ENCODE assay signal across 8 cellular contexts in the genomic region with DNA sequence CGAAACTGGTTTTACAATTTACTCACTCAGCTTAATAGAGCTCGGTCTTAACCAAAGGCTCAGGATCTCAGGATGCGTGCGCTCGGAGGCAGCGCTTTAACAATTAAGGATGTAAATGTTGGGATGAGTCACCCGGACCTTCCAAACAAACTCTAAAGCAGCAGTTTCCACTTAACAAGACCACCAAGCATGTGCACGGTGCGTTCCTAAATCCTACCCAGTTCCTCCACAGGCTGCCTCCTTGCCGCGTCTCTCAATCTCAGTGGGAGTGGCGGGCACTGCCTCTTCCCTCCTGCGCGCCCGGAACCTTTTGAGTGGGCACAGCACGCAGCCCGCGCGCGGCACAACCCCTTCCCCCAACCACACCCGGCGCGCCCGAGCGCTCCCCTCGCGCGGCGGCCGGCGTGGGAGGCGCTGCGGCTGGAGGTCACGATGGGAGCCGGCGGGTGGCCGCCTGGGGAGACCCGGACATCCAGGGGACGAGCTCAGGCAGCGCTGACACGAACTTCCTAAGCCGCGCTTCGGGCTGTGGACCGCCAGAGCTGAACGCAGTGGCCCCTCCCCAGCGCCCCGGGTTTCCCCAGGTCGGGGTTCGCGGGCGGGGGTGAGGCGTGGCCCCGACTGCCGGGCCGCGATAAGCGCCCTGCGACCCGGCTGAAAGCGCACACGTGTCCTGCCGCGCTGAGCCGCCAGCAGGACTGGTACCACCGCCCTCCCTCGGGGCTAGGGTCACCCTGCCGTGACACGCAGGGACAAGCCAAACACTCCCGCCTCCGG. TPM values are rescaled to one million over a fixed set of nuclear protein-coding genes. Genes with fewer than 3 reads are reported as not detected.
DNase-seq lines count a peak whose midpoint lies in the region; ATAC-seq, FAIRE-seq and TF ChIP-seq lines count a peak whose summit lies in the region.

Gene ABCG2, minus strand, starts transcription at position 280 of the 777 bp plus-strand sequence. CDS start 18,644 bp downstream, outside the sequence.

- peak within 1 kb of the TSS; percentile 88 for H3K4me3 Mint-ChIP-seq in T-helper 17 cell
- H3K4me3 Mint-ChIP-seq in brain = peak within 1 kb of the TSS; percentile 81 to 86 (median 85)

- H3K27ac Mint-ChIP-seq in T-helper 17 cell (peak within 1 kb of the TSS; percentile 57), brain (no peak within 1 kb of the TSS)

- WGBS in small intestine, 3 donors = 0 to 1% (median 1%) methylated on average over 47 to 71 of the region's 71 CpGs

- peak within 1 kb of the TSS; percentile 28 to 84 for H3K4me3 ChIP-seq in small intestine (ENCODE audit: low read depth in 1 of 2, low read length in 2 of 2)

- H3K4me1 ChIP-seq in small intestine (ENCODE audit: control insufficient read depth in 2 of 2, insufficient read depth in 1 of 2, low read depth in 1 of 2, low read length in 1 of 2) = peaks cover 0 to 3% of the 10 kb centered on the region in 2 donors

- ATAC-seq in HG03039 (IDR thresholded peaks at IDR 0.05; ENCODE audit: unreplicated experiment) (peak; percentile 66), T-helper 17 cell (peak; percentile 91), GM21737 (IDR thresholded peaks at IDR 0.05; ENCODE audit: unreplicated experiment) (no peak)

- H3K9me3 Mint-ChIP-seq in brain = peaks cover 0 to 3% (median 0%) of the 10 kb centered on the region in 5 experiments

- H3K4me1 Mint-ChIP-seq in T-helper 17 cell = peaks cover 12% of the 10 kb centered on the region
- H3K4me1 Mint-ChIP-seq in brain = peaks cover 20% of the 10 kb centered on the region

- H3K27me3 Mint-ChIP-seq in T-helper 17 cell (peaks cover 8% of the 10 kb centered on the region), brain (peaks cover 32% of the 10 kb centered on the region)

- FAIRE-seq in small intestine (lab: Jason Lieb, UNC) = no peak

- DNase-seq in activated CD4-positive, alpha-beta T cell treated with anti-CD3 and anti-CD28 coated beads for 24 hours (ENCODE audit: low read depth in 2 of 2) = peak; percentile 20 to 27
- DNase-seq in activated CD4-positive, alpha-beta T cell treated with anti-CD3 and anti-CD28 coated beads for 1 hour = no peak
- DNase-seq in T-helper 17 cell = peak; percentile 23 to 34 (median 26)
- DNase-seq in iPS-NIHi11 (ENCODE audit: low spot score) = peak; percentile 52
- peak; percentile 88 for DNase-seq in small intestine

- H3K27ac ChIP-seq in small intestine (ENCODE audit: low read depth in 1 of 2, low read length in 1 of 2) = peak within 1 kb of the TSS; percentile 19 to 96

- peaks cover 2% of the 10 kb centered on the region for H3K36me3 Mint-ChIP-seq in T-helper 17 cell (ENCODE audit: low read depth)
- H3K36me3 Mint-ChIP-seq in brain = no peaks in the 10 kb centered on the region

- no peak for TF ChIP-seq CTCF in brain (conservative IDR thresholded peaks at IDR 0.05)

- H3K9me3 ChIP-seq in T-helper 17 cell (ENCODE audit: control insufficient read depth, low read length, poor library complexity, severe bottlenecking) (no peaks in the 10 kb centered on the region), small intestine (ENCODE audit: control insufficient read depth, low read depth) (no peaks in the 10 kb centered on the region)

- no peaks in the 10 kb centered on the region for H3K36me3 ChIP-seq in small intestine (ENCODE audit: control insufficient read depth in 2 of 2, insufficient read depth in 2 of 2, low read length in 2 of 2)

- no peaks in the 10 kb centered on the region for H3K27me3 ChIP-seq in small intestine (ENCODE audit: control insufficient read depth in 2 of 2, insufficient read depth in 2 of 2, low read length in 2 of 2)

RNA-seq across cellular contexts. Expression of gene ABCG2, which starts in this region (rescaled TPM):
- 1 to 10 TPM in 1 of 2 donors, under 1 TPM in 1; 0.13 to 1.4 TPM for total RNA-seq in T-helper 17 cell
- polyA plus RNA-seq in brain (ENCODE audit: insufficient read depth, low read depth, low replicate concordance) (12.6 TPM), small intestine (10 to 100 TPM; 11.3 to 37.6 (median 35.9) TPM)
